ENCODE assay signal across 8 cellular contexts in genomic region chr3:43894176-43895049, GRCh38.
A peak's percentile ranks its signal among the peaks of the same experiment; 100 is the strongest.
DNase-seq lines count a peak whose midpoint lies in the region; ATAC-seq and TF ChIP-seq lines count a peak whose summit lies in the region.

No MANE protein-coding gene starts in this region.

- H3K4me3 ChIP-seq in CD8-positive, alpha-beta T cell (ENCODE audit: low read depth, low read length), result peak overlapping the region; percentile 54
- H3K4me3 ChIP-seq in HEK293 (ENCODE audit: low read depth, low read length) (peak overlapping the region; percentile 41), dorsolateral prefrontal cortex (peak overlapping the region; percentile 35 to 72 (median 56)), liver (ENCODE audit: low read depth in 1 of 3, low read length in 3 of 3) (peak overlapping the region; percentile 5 to 63 (median 42))

- H3K27ac ChIP-seq in CD8-positive, alpha-beta T cell (ENCODE audit: low read depth, low read length), result no peak overlapping the region
- H3K27ac ChIP-seq in HEK293 (ENCODE audit: extremely low read depth, low read depth, low read length), result no peak overlapping the region
- H3K27ac ChIP-seq in dorsolateral prefrontal cortex, result peak overlapping the region in 36 of 59 donors; percentile 4 to 77 (median 55)
- no peak overlapping the region for H3K27ac ChIP-seq in liver (ENCODE audit: low read depth in 1 of 2, low read length in 2 of 2)

- DNase-seq in CD8-positive, alpha-beta T cell, result no peak
- DNase-seq in T-cell (no peak), dorsolateral prefrontal cortex (peak in 8 of 10 donors; percentile 22 to 65 (median 53)), NCI-H446 treated with DMSO at 0.1 percent for 48 hours (lab: John Stamatoyannopoulos, UW) (no peak), GM19238 (ENCODE audit: insufficient read length, low spot score) (no peak)
- DNase-seq in stimulated activated CD4-positive, alpha-beta T cell treated with anti-CD3 and anti-CD28 coated beads, Interleukin-15, amount 100 ng/mL, for 48 hours (ENCODE audit: low read depth in 2 of 2), result peak; percentile 24 to 32

- intact Hi-C loops in CD8-positive, alpha-beta T cell (cut with DNase I, micrococcal nuclease), result no loop called here
- intact Hi-C loops in dorsolateral prefrontal cortex (cut with DNase I), result loop anchor here (5.0 to 10.0 kb wide), 2 partner anchors 103 to 210 kb away; no protein-coding TSS in a partner anchor

- H3K27me3 ChIP-seq in CD8-positive, alpha-beta T cell (ENCODE audit: insufficient read depth, low read length), result peaks cover 16% of the 10 kb centered on the region
- H3K27me3 ChIP-seq in dorsolateral prefrontal cortex (peaks cover 0 to 13% (median 0%) of the 10 kb centered on the region in 45 donors), liver (ENCODE audit: control insufficient read depth in 4 of 4, insufficient read depth in 4 of 4, low read length in 3 of 4) (peaks cover 0 to 3% (median under 1%) of the 10 kb centered on the region in 4 donors)

- TF ChIP-seq RAD21 in liver (IDR thresholded peaks at IDR 0.05), result no peak

- WGBS in liver, result 7% methylated on average over 63 of the region's 63 CpGs

- H3K27me3 Mint-ChIP-seq in CD8-positive, alpha-beta T cell (ENCODE audit: low read depth), result peaks cover 66% of the 10 kb centered on the region
- H3K27me3 Mint-ChIP-seq in T-cell, result peaks cover 55 to 68% of the 10 kb centered on the region in 2 donors

- H3K4me1 ChIP-seq in CD8-positive, alpha-beta T cell (ENCODE audit: insufficient read depth, low read length), result peaks cover 6% of the 10 kb centered on the region
- no peaks in the 10 kb centered on the region for H3K4me1 ChIP-seq in HEK293 (ENCODE audit: control insufficient read depth, insufficient read depth, low read length)
- peaks cover 3 to 12% (median 9%) of the 10 kb centered on the region in 4 donors for H3K4me1 ChIP-seq in liver (ENCODE audit: control insufficient read depth in 4 of 4, insufficient read depth in 4 of 4, low read length in 3 of 4)

- H3K9ac ChIP-seq in liver (ENCODE audit: low read depth in 1 of 2, low read length in 2 of 2), result no peak overlapping the region

- TF ChIP-seq CTCF in CD8-positive, alpha-beta T cell (IDR thresholded peaks at IDR 0.05), result no peak
- TF ChIP-seq CTCF in HEK293 (tag by site-specific recombination; IDR thresholded peaks at IDR 0.05), result no peak
- TF ChIP-seq CTCF in dorsolateral prefrontal cortex (IDR thresholded peaks at IDR 0.05 in 54 of 56, conservative IDR thresholded peaks at IDR 0.05 in 2 of 56; ENCODE audit: low read depth in 1 of 56, partially characterized antibody in 56 of 56), result peak in 1 of 56 donors; percentile 10
- no peak for TF ChIP-seq CTCF in liver (IDR thresholded peaks at IDR 0.05; ENCODE audit: low read depth, low read length, missing input control)

- POLR2A ChIA-PET in CD8-positive, alpha-beta T cell (lab: Charles Lee), result no interaction called here
- POLR2A ChIA-PET in HEK293 (lab: Yijun Ruan, JAX) (no interaction called here), T-cell (lab: Charles Lee) (no interaction called here)

- no peaks in the 10 kb centered on the region for H3K9me3 Mint-ChIP-seq in CD8-positive, alpha-beta T cell
- H3K9me3 Mint-ChIP-seq in T-cell, result no peaks in the 10 kb centered on the region

- H3K36me3 Mint-ChIP-seq in CD8-positive, alpha-beta T cell, result no peaks in the 10 kb centered on the region
- H3K36me3 Mint-ChIP-seq in T-cell, result no peaks in the 10 kb centered on the region

- no peaks in the 10 kb centered on the region for H3K36me3 ChIP-seq in CD8-positive, alpha-beta T cell (ENCODE audit: insufficient read depth, low read length)
- H3K36me3 ChIP-seq in HEK293 (ENCODE audit: control insufficient read depth in 2 of 2, insufficient read depth in 1 of 2, low read length in 2 of 2) (no peaks in the 10 kb centered on the region), liver (ENCODE audit: control insufficient read depth in 4 of 4, insufficient read depth in 3 of 4, low read depth in 1 of 4, low read length in 3 of 4) (no peaks in the 10 kb centered on the region)

- peak overlapping the region; percentile 72 for H3K4me3 Mint-ChIP-seq in CD8-positive, alpha-beta T cell
- peak overlapping the region; percentile 54 to 68 (median 63) for H3K4me3 Mint-ChIP-seq in T-cell

- no peak overlapping the region for H3K27ac Mint-ChIP-seq in CD8-positive, alpha-beta T cell
- H3K27ac Mint-ChIP-seq in T-cell, result no peak overlapping the region

- no peak for ATAC-seq in CD8-positive, alpha-beta T cell
- peak in 2 of 4 experiments; percentile 30 to 42 for ATAC-seq in T-cell (replicated peaks in 1 of 4)

- no peaks in the 10 kb centered on the region for H3K9me3 ChIP-seq in CD8-positive, alpha-beta T cell (ENCODE audit: low read length)
- no peaks in the 10 kb centered on the region for H3K9me3 ChIP-seq in HEK293 (ENCODE audit: control insufficient read depth, insufficient read depth, low read depth, low read length)
- H3K9me3 ChIP-seq in liver (ENCODE audit: control insufficient read depth in 4 of 4, low read length in 3 of 4), result peaks cover 0 to 7% (median 0%) of the 10 kb centered on the region in 4 donors

- peaks cover 15% of the 10 kb centered on the region for H3K4me1 Mint-ChIP-seq in CD8-positive, alpha-beta T cell (ENCODE audit: low read depth)
- peaks cover 7 to 12% (median 11%) of the 10 kb centered on the region in 3 donors for H3K4me1 Mint-ChIP-seq in T-cell

- CTCF ChIA-PET in CD8-positive, alpha-beta T cell (lab: Charles Lee), result no interaction called here
- CTCF ChIA-PET in HEK293 (lab: Yijun Ruan, JAX), result interaction anchor here (1.0 kb wide), 1 partner anchor 15 kb away, joined by 3 read pairs; no protein-coding TSS in a partner anchor
- CTCF ChIA-PET in T-cell (lab: Charles Lee), result interaction anchor here in 1 of 2 donors (0.5 kb wide), 1 partner anchor 69 kb away, joined by 3 read pairs; no protein-coding TSS in a partner anchor

TF ChIP-seq in HEK293, 187 proteins besides CTCF, POLR2A, EP300 and RAD21 (continues in another document):
- TF ChIP-seq ZEB2 (tag by site-specific recombination; IDR thresholded peaks at IDR 0.05), result no peak
- no peak for TF ChIP-seq AEBP2 (tag by site-specific recombination; IDR thresholded peaks at IDR 0.05; ENCODE audit: borderline replicate concordance)
- TF ChIP-seq, protein P1, sequence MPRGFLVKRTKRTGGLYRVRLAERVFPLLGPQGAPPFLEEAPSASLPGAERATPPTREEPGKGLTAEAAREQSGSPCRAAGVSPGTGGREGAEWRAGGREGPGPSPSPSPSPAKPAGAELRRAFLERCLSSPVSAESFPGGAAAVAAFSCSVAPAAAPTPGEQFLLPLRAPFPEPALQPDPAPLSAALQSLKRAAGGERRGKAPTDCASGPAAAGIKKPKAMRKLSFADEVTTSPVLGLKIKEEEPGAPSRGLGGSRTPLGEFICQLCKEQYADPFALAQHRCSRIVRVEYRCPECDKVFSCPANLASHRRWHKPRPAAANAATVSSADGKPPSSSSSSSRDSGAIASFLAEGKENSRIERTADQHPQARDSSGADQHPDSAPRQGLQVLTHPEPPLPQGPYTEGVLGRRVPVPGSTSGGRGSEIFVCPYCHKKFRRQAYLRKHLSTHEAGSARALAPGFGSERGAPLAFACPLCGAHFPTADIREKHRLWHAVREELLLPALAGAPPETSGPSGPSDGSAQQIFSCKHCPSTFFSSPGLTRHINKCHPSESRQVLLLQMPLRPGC (tag by site-specific recombination; IDR thresholded peaks at IDR 0.05), result no peak
- no peak for TF ChIP-seq ZNF202 (tag by site-specific recombination; IDR thresholded peaks at IDR 0.05; ENCODE audit: borderline replicate concordance)
- no peak for TF ChIP-seq ZNF621 (tag by site-specific recombination; IDR thresholded peaks at IDR 0.05)

TF ChIP-seq in liver, 16 proteins besides CTCF, POLR2A, EP300 and RAD21:
- TF ChIP-seq, protein P2, sequence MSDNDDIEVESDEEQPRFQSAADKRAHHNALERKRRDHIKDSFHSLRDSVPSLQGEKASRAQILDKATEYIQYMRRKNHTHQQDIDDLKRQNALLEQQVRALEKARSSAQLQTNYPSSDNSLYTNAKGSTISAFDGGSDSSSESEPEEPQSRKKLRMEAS (IDR thresholded peaks at IDR 0.05), result peak; percentile 19
- TF ChIP-seq ATF3 (IDR thresholded peaks at IDR 0.05) (no peak), EGR1 (IDR thresholded peaks at IDR 0.05; ENCODE audit: low read depth in 2 of 2) (peak in 1 of 2 donors; percentile 22)

Comparison
In these comparisons a context has a peak if more than half of its experiments do, and no peak if none do; other contexts are left out.
1. DNase-seq: peak in dorsolateral prefrontal cortex (8 of 10) and stimulated activated CD4-positive, alpha-beta T cell treated with anti-CD3 and anti-CD28 coated beads, Interleukin-15, amount 100 ng/mL, for 48 hours (2 of 2); none in CD8-positive, alpha-beta T cell (0 of 7), T-cell (0 of 34), NCI-H446 treated with DMSO at 0.1 percent for 48 hours (single experiment) and GM19238 (single experiment).
2. H3K27ac ChIP-seq: peak in dorsolateral prefrontal cortex (36 of 59); none in CD8-positive, alpha-beta T cell (single experiment), HEK293 (single experiment) and liver (0 of 2).
3. intact Hi-C loops: an anchor here in dorsolateral prefrontal cortex (5.0 to 10.0 kb wide); none called in CD8-positive, alpha-beta T cell.
4. Peak in every context shown above with its lines, with median percentiles within 50 percentile points of each other: H3K4me3 ChIP-seq.